ENCODE assay signal across 22 cellular contexts in genomic region chr2:163637876-163638275, GRCh38.
"Had no signal": no experiment of that assay in that cellular context is flagged by ENCODE, and none has a peak within 500 bp of the region (broad histone marks: within the 10 kb centered on the region; RNA-seq: fewer than 3 reads in every experiment).

No MANE protein-coding gene starts in this region.

- H3K27ac Mint-ChIP-seq: activated naive CD4-positive, alpha-beta T cell treated with anti-CD3 and anti-CD28 coated beads for 36 hours; activated naive CD8-positive, alpha-beta T cell treated with anti-CD3 and anti-CD28 coated beads, Interleukin-2, amount 50 U/mL, for 24 hours; activated T-helper 2 cell treated with anti-CD3 and anti-CD28 coated beads, Interferon-gamma antibody, Interleukin-2, Interleukin-4, amounts not matched to agents 10 μg/mL and 5 μg/mL and 100 μg/mL, durations not matched to agents 14 hours and 24 hours and 36 hours; dendritic cell treated with granulocyte-macrophage colony-stimulating factor and Interleukin-4, amounts not matched to agents 40 ng/mL and 50 ng/mL, for 4 days; effector memory CD8-positive, alpha-beta T cell; memory B cell; naive thymus-derived CD8-positive, alpha-beta T cell; stimulated activated naive CD8-positive, alpha-beta T cell treated with anti-CD3 and anti-CD28 coated beads, Interleukin-15, amount 100 ng/mL, for 72 hours had no signal

- ATAC-seq: activated naive CD8-positive, alpha-beta T cell treated with anti-CD3 and anti-CD28 coated beads, Interleukin-2, amount 50 U/mL, for 24 hours; effector memory CD8-positive, alpha-beta T cell; gastrocnemius medialis; left lung; naive thymus-derived CD8-positive, alpha-beta T cell; psoas muscle; stimulated activated naive CD8-positive, alpha-beta T cell treated with anti-CD3 and anti-CD28 coated beads, Interleukin-15, amount 100 ng/mL, for 72 hours; upper lobe of right lung had no signal

- H3K4me3 Mint-ChIP-seq: activated naive CD4-positive, alpha-beta T cell treated with anti-CD3 and anti-CD28 coated beads for 36 hours; activated naive CD8-positive, alpha-beta T cell treated with anti-CD3 and anti-CD28 coated beads, Interleukin-2, amount 50 U/mL, for 24 hours; dendritic cell treated with granulocyte-macrophage colony-stimulating factor and Interleukin-4, amounts not matched to agents 40 ng/mL and 50 ng/mL, for 4 days; effector memory CD8-positive, alpha-beta T cell; memory B cell; naive thymus-derived CD8-positive, alpha-beta T cell; stimulated activated naive CD8-positive, alpha-beta T cell treated with anti-CD3 and anti-CD28 coated beads, Interleukin-15, amount 100 ng/mL, for 72 hours had no signal

- DNase-seq: activated CD4-positive, alpha-beta T cell treated with anti-CD3 and anti-CD28 coated beads for 1 hour; activated CD4-positive, alpha-beta T cell treated with anti-CD3 and anti-CD28 coated beads, Interleukin-2, amount 50 U/mL, for 4 hours; activated naive CD4-positive, alpha-beta T cell treated with anti-CD3 and anti-CD28 coated beads for 36 hours; activated naive CD8-positive, alpha-beta T cell treated with anti-CD3 and anti-CD28 coated beads, Interleukin-2, amount 50 U/mL, for 24 hours; activated T-cell treated with anti-CD3 and anti-CD28 coated beads, Interleukin-2, amount 50 U/mL, for 1 hour; aorta; effector memory CD8-positive, alpha-beta T cell; erythroblast; gastrocnemius medialis; left lung; naive thymus-derived CD8-positive, alpha-beta T cell; occipital lobe; psoas muscle; sigmoid colon; stimulated activated CD4-positive, alpha-beta T cell treated with anti-CD3 and anti-CD28 coated beads, Interleukin-1b, Interleukin-23, amount 100 ng/mL, for 48 hours; stimulated activated naive CD8-positive, alpha-beta T cell treated with anti-CD3 and anti-CD28 coated beads, Interleukin-15, amount 100 ng/mL, for 72 hours; upper lobe of right lung had no signal

- H3K9me3 Mint-ChIP-seq: activated naive CD8-positive, alpha-beta T cell treated with anti-CD3 and anti-CD28 coated beads, Interleukin-2, amount 50 U/mL, for 24 hours; activated T-helper 2 cell treated with anti-CD3 and anti-CD28 coated beads, Interferon-gamma antibody, Interleukin-2, Interleukin-4, amounts not matched to agents 10 μg/mL and 5 μg/mL and 100 μg/mL, durations not matched to agents 14 hours and 24 hours and 36 hours; dendritic cell treated with granulocyte-macrophage colony-stimulating factor and Interleukin-4, amounts not matched to agents 40 ng/mL and 50 ng/mL, for 4 days; memory B cell had no signal

- H2AFZ ChIP-seq: hepatocyte had no signal

- H3K4me1 ChIP-seq: breast epithelium, gastrocnemius medialis, left lung, sigmoid colon, upper lobe of right lung had no signal

- H3K27me3 Mint-ChIP-seq: activated naive CD8-positive, alpha-beta T cell treated with anti-CD3 and anti-CD28 coated beads, Interleukin-2, amount 50 U/mL, for 24 hours; dendritic cell treated with granulocyte-macrophage colony-stimulating factor and Interleukin-4, amounts not matched to agents 40 ng/mL and 50 ng/mL, for 4 days; effector memory CD8-positive, alpha-beta T cell; memory B cell; naive thymus-derived CD8-positive, alpha-beta T cell; stimulated activated naive CD8-positive, alpha-beta T cell treated with anti-CD3 and anti-CD28 coated beads, Interleukin-15, amount 100 ng/mL, for 72 hours had no signal

- H3K27me3 ChIP-seq: breast epithelium, gastrocnemius medialis, hepatocyte, left lung, sigmoid colon, upper lobe of right lung had no signal

- H3K36me3 Mint-ChIP-seq: memory B cell; naive thymus-derived CD8-positive, alpha-beta T cell had no signal

- H3K27ac ChIP-seq: breast epithelium, gastrocnemius medialis, hepatocyte, left lung, psoas muscle, sigmoid colon, upper lobe of right lung had no signal

- H3K79me2 ChIP-seq: hepatocyte had no signal

- H3K4me1 Mint-ChIP-seq: activated naive CD8-positive, alpha-beta T cell treated with anti-CD3 and anti-CD28 coated beads, Interleukin-2, amount 50 U/mL, for 24 hours; memory B cell; naive thymus-derived CD8-positive, alpha-beta T cell; stimulated activated naive CD8-positive, alpha-beta T cell treated with anti-CD3 and anti-CD28 coated beads, Interleukin-15, amount 100 ng/mL, for 72 hours had no signal

- H3K4me3 ChIP-seq: breast epithelium, gastrocnemius medialis, hepatocyte, left lung, psoas muscle, sigmoid colon, upper lobe of right lung had no signal

- H3K36me3 ChIP-seq: breast epithelium, gastrocnemius medialis, left lung, sigmoid colon, upper lobe of right lung had no signal

- H3K9me3 ChIP-seq: breast epithelium, gastrocnemius medialis, left lung, psoas muscle, sigmoid colon, upper lobe of right lung had no signal

- H3K4me2 ChIP-seq: hepatocyte had no signal
